Comparison of ENCODE assay signal across 15 cellular contexts in the genomic region with DNA sequence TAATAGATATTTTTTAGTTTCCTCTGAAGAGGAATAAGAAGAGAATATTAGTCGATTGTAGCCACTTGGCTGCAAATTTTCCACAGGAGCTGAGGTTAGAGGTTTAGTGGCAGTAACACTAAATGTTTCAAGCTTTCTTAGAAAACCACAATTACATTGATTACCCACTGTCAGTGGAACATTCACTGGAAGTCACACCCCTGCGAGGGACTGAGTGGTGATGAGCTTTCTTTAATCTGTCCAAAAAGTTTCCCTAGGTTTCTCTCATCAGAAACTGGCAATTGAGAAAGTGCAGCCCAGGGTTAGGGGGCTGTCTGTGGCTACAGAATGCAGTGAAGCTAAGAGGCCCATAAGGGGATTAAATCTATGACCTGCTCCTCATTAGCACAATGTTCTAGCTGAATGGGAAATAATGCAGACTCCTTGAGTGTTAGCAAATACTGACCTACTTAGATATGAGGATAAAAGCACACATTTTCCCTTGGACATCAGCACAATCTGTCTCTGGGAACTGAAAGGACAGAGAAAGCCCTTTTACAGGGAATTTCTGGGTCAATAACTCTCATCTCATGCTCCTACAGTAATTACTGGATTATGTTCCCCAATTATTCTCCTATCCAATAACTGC.
DNase-seq lines count a peak whose midpoint lies in the region; ATAC-seq lines count a peak whose summit lies in the region.
"Had no signal": no experiment of that assay in that cellular context is flagged by ENCODE, and none has a peak within 500 bp of the region (broad histone marks: within the 10 kb centered on the region; RNA-seq: fewer than 3 reads in every experiment).

No MANE protein-coding gene starts in this region.

- peak overlapping the region; percentile 83 for H3K27ac Mint-ChIP-seq in activated naive CD8-positive, alpha-beta T cell treated with anti-CD3 and anti-CD28 coated beads for 36 hours
- H3K27ac Mint-ChIP-seq: CD8-positive, alpha-beta T cell had no signal

- peaks cover 6% of the 10 kb centered on the region for H3K27me3 Mint-ChIP-seq in activated naive CD8-positive, alpha-beta T cell treated with anti-CD3 and anti-CD28 coated beads for 36 hours

- peaks cover 9% of the 10 kb centered on the region for H3K36me3 Mint-ChIP-seq in activated naive CD8-positive, alpha-beta T cell treated with anti-CD3 and anti-CD28 coated beads for 36 hours
- H3K36me3 Mint-ChIP-seq: CD8-positive, alpha-beta T cell had no signal

- peak; percentile 14 for DNase-seq in activated T-cell treated with anti-CD3 and anti-CD28 coated beads for 4 hours
- DNase-seq in activated T-cell treated with anti-CD3 and anti-CD28 coated beads, Interleukin-2, amount 50 U/mL, for 1 hour: no peak
- peak; percentile 2 for DNase-seq in OCI-M1 (lab: John Stamatoyannopoulos, UW)
- DNase-seq in activated naive CD8-positive, alpha-beta T cell treated with anti-CD3 and anti-CD28 coated beads for 36 hours: peak; percentile 54
- peak; percentile 33 for DNase-seq in stimulated activated CD8-positive, alpha-beta memory T cell treated with anti-CD3 and anti-CD28 coated beads, Interleukin-4, amount 100 ng/mL, for 48 hours
- no peak for DNase-seq in Kasumi-1 (lab: John Stamatoyannopoulos, UW)
- DNase-seq: CD8-positive, alpha-beta T cell; DMS79 treated with DMSO at 0.1 percent for 48 hours; left cardiac atrium; NCI-H1694 treated with DMSO at 0.1 percent for 48 hours; NCI-H510A; nucleus accumbens had no signal

- peaks cover 8% of the 10 kb centered on the region for H3K9me3 Mint-ChIP-seq in activated naive CD8-positive, alpha-beta T cell treated with anti-CD3 and anti-CD28 coated beads for 36 hours
- H3K9me3 Mint-ChIP-seq: CD8-positive, alpha-beta T cell had no signal

- H3K4me3 Mint-ChIP-seq in activated naive CD8-positive, alpha-beta T cell treated with anti-CD3 and anti-CD28 coated beads for 36 hours: no peak overlapping the region
- H3K4me3 Mint-ChIP-seq: CD8-positive, alpha-beta T cell had no signal

- ATAC-seq in HG02642 (IDR thresholded peaks at IDR 0.05; ENCODE audit: poor library complexity, unreplicated experiment): no peak
- ATAC-seq in GM18517 (IDR thresholded peaks at IDR 0.05; ENCODE audit: unreplicated experiment): no peak
- ATAC-seq: CD8-positive, alpha-beta T cell; left cardiac atrium; Panc1 had no signal

- peaks cover 27% of the 10 kb centered on the region for H3K4me1 Mint-ChIP-seq in activated naive CD8-positive, alpha-beta T cell treated with anti-CD3 and anti-CD28 coated beads for 36 hours

Comparison
In these comparisons a context has a peak if more than half of its experiments do, and no peak if none do; other contexts are left out.
1. DNase-seq: peak in activated T-cell treated with anti-CD3 and anti-CD28 coated beads for 4 hours (single experiment), OCI-M1 (single experiment), activated naive CD8-positive, alpha-beta T cell treated with anti-CD3 and anti-CD28 coated beads for 36 hours (single experiment) and stimulated activated CD8-positive, alpha-beta memory T cell treated with anti-CD3 and anti-CD28 coated beads, Interleukin-4, amount 100 ng/mL, for 48 hours (single experiment); none in activated T-cell treated with anti-CD3 and anti-CD28 coated beads, Interleukin-2, amount 50 U/mL, for 1 hour (single experiment) and Kasumi-1 (0 of 2).